Comparison of ENCODE assay signal across 1 cellular context in genomic region chr4:3611778-3612177, GRCh38.
TF ChIP-seq lines count a peak whose summit lies in the region.

No MANE protein-coding gene starts in this region.

TF ChIP-seq in H1, 55 proteins besides CTCF, POLR2A, EP300 and RAD21:
- TF ChIP-seq CBX5 (IDR thresholded peaks at IDR 0.05; ENCODE audit: low read depth, low read length), result no peak
- no peak for TF ChIP-seq SIN3A (conservative IDR thresholded peaks at IDR 0.05 in 1 of 2, IDR thresholded peaks at IDR 0.05 in 1 of 2; ENCODE audit: low read depth in 1 of 2, low read length in 2 of 2)
- no peak for TF ChIP-seq CTBP2 (IDR thresholded peaks at IDR 0.05; ENCODE audit: borderline replicate concordance, insufficient read depth, insufficient read length, low read length)
- TF ChIP-seq ZNF274 (IDR thresholded peaks at IDR 0.05; ENCODE audit: borderline replicate concordance, extremely low read depth, low read length), result no peak
- no peak for TF ChIP-seq CHD1 (IDR thresholded peaks at IDR 0.05; ENCODE audit: low read depth, low read length)
- TF ChIP-seq RXRA (IDR thresholded peaks at IDR 0.05; ENCODE audit: insufficient read depth, low read depth, low read length), result no peak
- no peak for TF ChIP-seq CEBPB (IDR thresholded peaks at IDR 0.05; ENCODE audit: low read depth, low read length)
- TF ChIP-seq SAP30 (IDR thresholded peaks at IDR 0.05; ENCODE audit: insufficient read depth, insufficient replicate concordance, low read length), result no peak
- TF ChIP-seq E2F6 (IDR thresholded peaks at IDR 0.05), result no peak
- no peak for TF ChIP-seq YY1 (IDR thresholded peaks at IDR 0.05; ENCODE audit: low read depth, low read length)
- TF ChIP-seq SIRT6 (IDR thresholded peaks at IDR 0.05; ENCODE audit: low read length), result no peak
- TF ChIP-seq TEAD4 (IDR thresholded peaks at IDR 0.05; ENCODE audit: low read depth, low read length), result no peak
- no peak for TF ChIP-seq USF2 (IDR thresholded peaks at IDR 0.05; ENCODE audit: low read length)
- no peak for TF ChIP-seq CREB1 (IDR thresholded peaks at IDR 0.05)
- no peak for TF ChIP-seq ASH2L (IDR thresholded peaks at IDR 0.05; ENCODE audit: low read length)
- no peak for TF ChIP-seq RNF2 (IDR thresholded peaks at IDR 0.05; ENCODE audit: borderline replicate concordance, low read depth, low read length, missing control alignments, poor library complexity, severe bottlenecking)
- no peak for TF ChIP-seq RBBP5 (IDR thresholded peaks at IDR 0.05; ENCODE audit: borderline replicate concordance, low read depth, low read length)
- TF ChIP-seq EGR1 (IDR thresholded peaks at IDR 0.05; ENCODE audit: borderline replicate concordance, low read depth, low read length), result no peak
- TF ChIP-seq JUND (IDR thresholded peaks at IDR 0.05; ENCODE audit: low read length), result no peak
